In genomic region chr14:75711796-75712211, GRCh38 we compare ENCODE assay signal across 9 cellular contexts. TPM values are rescaled to one million over a fixed set of nuclear protein-coding genes. Genes with fewer than 3 reads are reported as not detected.
DNase-seq lines count a peak whose midpoint lies in the region; ATAC-seq and TF ChIP-seq lines count a peak whose summit lies in the region.
"Had no signal": no experiment of that assay in that cellular context is flagged by ENCODE, and none has a peak within 500 bp of the region (broad histone marks: within the 10 kb centered on the region; RNA-seq: fewer than 3 reads in every experiment).

No MANE protein-coding gene starts in this region.

- H3K27me3 Mint-ChIP-seq in WTC11 (ENCODE audit: low read depth): no peaks in the 10 kb centered on the region
- H3K27me3 Mint-ChIP-seq: activated naive CD8-positive, alpha-beta T cell treated with anti-CD3 and anti-CD28 coated beads, Interleukin-2, amount 10 ng/mL, durations not matched to agents 7 days and 5 days had no signal

- H3K4me3 ChIP-seq in HAP-1 (no peak overlapping the region), Peyer's patch (no peak overlapping the region)

- no peak for TF ChIP-seq POLR2A in Peyer's patch (IDR thresholded peaks at IDR 0.05)

- H3K27me3 ChIP-seq in HAP-1 (ENCODE audit: low read depth): no peaks in the 10 kb centered on the region
- no peaks in the 10 kb centered on the region for H3K27me3 ChIP-seq in Peyer's patch

- no peaks in the 10 kb centered on the region for H3K9me3 ChIP-seq in HAP-1
- H3K9me3 ChIP-seq in Peyer's patch: no peaks in the 10 kb centered on the region

- intact Hi-C loops in Right ventricle myocardium inferior (cut with DNase I) (loop anchor here (1.0 to 5.0 kb wide), 3 partner anchors 80 to 675 kb away; partner anchors contain the start of gene IFT43), posterior cingulate gyrus (cut with DNase I) (loop anchor here (1.0 kb wide), 2 partner anchors 81 to 270 kb away; no protein-coding TSS in a partner anchor)

- H3K4me1 ChIP-seq in HAP-1: peaks cover 8% of the 10 kb centered on the region
- H3K4me1 ChIP-seq in Peyer's patch: peaks cover 0 to 5% (median 0%) of the 10 kb centered on the region in 4 donors

- H3K27ac Mint-ChIP-seq in WTC11: peak overlapping the region; percentile 57; the same call in 1 of the 2 replicates
- H3K27ac Mint-ChIP-seq: activated naive CD8-positive, alpha-beta T cell treated with anti-CD3 and anti-CD28 coated beads, Interleukin-2, amount 10 ng/mL, durations not matched to agents 7 days and 5 days had no signal

- TF ChIP-seq CTCF in WTC11 (IDR thresholded peaks at IDR 0.05) (no peak), Peyer's patch (IDR thresholded peaks at IDR 0.05) (no peak)

- H3K27ac ChIP-seq in Peyer's patch: peak overlapping the region in 2 of 4 donors; percentile 10 to 17

- H3K36me3 ChIP-seq in HAP-1 (replicated peaks) (no peaks in the 10 kb centered on the region; the same call in 1 of the 2 replicates), Peyer's patch (peaks cover 0 to 17% (median 0%) of the 10 kb centered on the region in 3 donors)

- H3K9me3 Mint-ChIP-seq in WTC11: no peaks in the 10 kb centered on the region
- H3K9me3 Mint-ChIP-seq: activated naive CD8-positive, alpha-beta T cell treated with anti-CD3 and anti-CD28 coated beads, Interleukin-2, amount 10 ng/mL, durations not matched to agents 7 days and 5 days had no signal

- CTCF ChIA-PET in WTC11 (lab: Charles Lee): interaction anchor here (0.7 to 3.1 kb wide), 7 partner anchors 51 to 271 kb away, joined by 3 to 25 read pairs (median 8); partner anchors contain the start of genes ERG28, FLVCR2, TGFB3 and TTLL5

- H3K4me3 Mint-ChIP-seq in WTC11: no peak overlapping the region
- H3K4me3 Mint-ChIP-seq: activated naive CD8-positive, alpha-beta T cell treated with anti-CD3 and anti-CD28 coated beads, Interleukin-2, amount 10 ng/mL, durations not matched to agents 7 days and 5 days had no signal

- in situ Hi-C loops in HAP-1 (cut with MboI; ENCODE audit: low sequenced_read_pairs): loop anchor here (5.0 to 25.0 kb wide), 2 partner anchors 270 to 650 kb away; partner anchors contain the start of gene TGFB3

- DNase-seq in AG08396 (ENCODE audit: low spot score): peak; percentile 73
- DNase-seq in HAP-1 (ENCODE audit: low spot score in 2 of 2): peak; percentile 46 to 62
- DNase-seq in WTC11 (ENCODE audit: low spot score): peak; percentile 13
- DNase-seq in Right ventricle myocardium inferior (ENCODE audit: missing footprints): no peak
- DNase-seq in posterior cingulate gyrus: peak; percentile 61 to 98 (median 75)
- no peak for DNase-seq in DMS153 (lab: John Stamatoyannopoulos, UW)
- no peak for DNase-seq in Peyer's patch
- DNase-seq: activated naive CD8-positive, alpha-beta T cell treated with anti-CD3 and anti-CD28 coated beads, Interleukin-2, amount 10 ng/mL, durations not matched to agents 7 days and 5 days had no signal

- peak; percentile 78 for ATAC-seq in WTC11
- peak; percentile 86 for ATAC-seq in Right ventricle myocardium inferior
- no peak for ATAC-seq in GM21390 (IDR thresholded peaks at IDR 0.05; ENCODE audit: unreplicated experiment)

- H3K36me3 Mint-ChIP-seq in WTC11: 0 out of 2 replicates have a peak, but pooled peaks cover 3% of the 10 kb centered on the region
- H3K36me3 Mint-ChIP-seq: activated naive CD8-positive, alpha-beta T cell treated with anti-CD3 and anti-CD28 coated beads, Interleukin-2, amount 10 ng/mL, durations not matched to agents 7 days and 5 days had no signal

- peaks cover 14% of the 10 kb centered on the region for H3K4me1 Mint-ChIP-seq in WTC11

- POLR2A ChIA-PET in WTC11 (lab: Charles Lee): no interaction called here

TF ChIP-seq in WTC11, 78 proteins besides CTCF, POLR2A, EP300 and RAD21 (continues in another document):
- TF ChIP-seq AR (CRISPR knock-in tag; IDR thresholded peaks at IDR 0.05) (no peak), ATF3 (CRISPR knock-in tag; conservative IDR thresholded peaks at IDR 0.05) (no peak), ZNF416 (CRISPR knock-in tag; IDR thresholded peaks at IDR 0.05) (no peak), TEAD4 (CRISPR knock-in tag; IDR thresholded peaks at IDR 0.05) (no peak), MLX (CRISPR knock-in tag; IDR thresholded peaks at IDR 0.05) (no peak), MAX (CRISPR knock-in tag; IDR thresholded peaks at IDR 0.05) (no peak), GABPB1 (CRISPR knock-in tag; IDR thresholded peaks at IDR 0.05) (no peak), STAT6 (CRISPR knock-in tag; conservative IDR thresholded peaks at IDR 0.05; ENCODE audit: low read depth) (no peak)

RNA-seq across cellular contexts. Expression of gene TTLL5, which starts 50.8 kb away (rescaled TPM):
- total RNA-seq in WTC11 (2021) (39.6 to 42.6 TPM (median 40.8 TPM) in 3 replicates), Right ventricle myocardium inferior (17.8 TPM), Peyer's patch (10 to 100 TPM; 33.6 to 82.5 (median 46.4) TPM)

RNA-seq across cellular contexts. Expression of gene ERG28, which starts 51.1 kb away (rescaled TPM):
- total RNA-seq in WTC11 (2021) (27.9 to 29.9 TPM (median 29.4 TPM) in 3 replicates), Right ventricle myocardium inferior (6.5 TPM), Peyer's patch (10 to 100 TPM in 2 of 4 donors, 1 to 10 TPM in 1, not detected in 1; 8.6 to 14.9 (median 14.7) TPM)

Comparison
In these comparisons a context has a peak if more than half of its experiments do, and no peak if none do; other contexts are left out.
1. DNase-seq: peak in AG08396 (single experiment), HAP-1 (2 of 2), WTC11 (single experiment) and posterior cingulate gyrus (10 of 10); none in Right ventricle myocardium inferior (single experiment), DMS153 (single experiment) and Peyer's patch (0 of 3).